Comparison of ENCODE assay signal across 16 cellular contexts in genomic region chr1:12573015-12573825, GRCh38. TPM values are rescaled to one million over a fixed set of nuclear protein-coding genes. Genes with fewer than 3 reads are reported as not detected.
A peak's percentile ranks its signal among the peaks of the same experiment; 100 is the strongest.
DNase-seq lines count a peak whose midpoint lies in the region; ATAC-seq, FAIRE-seq and TF ChIP-seq lines count a peak whose summit lies in the region.
"Had no signal": no experiment of that assay in that cellular context is flagged by ENCODE, and none has a peak within 500 bp of the region (broad histone marks: within the 10 kb centered on the region; RNA-seq: fewer than 3 reads in every experiment).

No MANE protein-coding gene starts in this region.

- POLR2A ChIA-PET in activated CD4-positive, alpha-beta T cell treated with anti-CD3 and anti-CD28 coated beads for 36 hours (lab: Charles Lee): no interaction called here
- POLR2A ChIA-PET in K562 (lab: Yijun Ruan, JAX): interaction anchor here (0.6 to 1.5 kb wide), 2 partner anchors 10 to 136 kb away, joined by 3 to 4 read pairs; no protein-coding TSS in a partner anchor
- POLR2A ChIA-PET in HepG2 (lab: Yijun Ruan, JAX): interaction anchor here (1.7 kb wide), 1 partner anchor 45 kb away, joined by 5 read pairs; the partner anchor contains the start of gene DHRS3

- H4K20me1 ChIP-seq in K562 (replicated peaks; ENCODE audit: control insufficient read depth, insufficient read depth, low read length) (no peaks in the 10 kb centered on the region), HepG2 (ENCODE audit: insufficient read depth, low read length) (no peaks in the 10 kb centered on the region)

- H3K4me3 Mint-ChIP-seq in activated CD4-positive, alpha-beta T cell treated with anti-CD3 and anti-CD28 coated beads for 36 hours: no peak overlapping the region
- H3K4me3 Mint-ChIP-seq: activated T-helper 17 cell treated with anti-CD3 and anti-CD28 coated beads, Interleukin-2, amount 50 U/mL, for 72 hours had no signal

- H3K36me3 Mint-ChIP-seq in activated CD4-positive, alpha-beta T cell treated with anti-CD3 and anti-CD28 coated beads for 36 hours (ENCODE audit: low read depth): peaks cover 27% of the 10 kb centered on the region

- TF ChIP-seq RAD21 in K562 (CRISPR knock-in tag; conservative IDR thresholded peaks at IDR 0.05 in 1 of 2, IDR thresholded peaks at IDR 0.05 in 1 of 2) (no peak), HepG2 (CRISPR knock-in tag; IDR thresholded peaks at IDR 0.05) (no peak)

- TF ChIP-seq EP300 in K562 (IDR thresholded peaks at IDR 0.05; ENCODE audit: low read length) (no peak), HepG2 (IDR thresholded peaks at IDR 0.05; ENCODE audit: low read depth in 2 of 2, low read length in 2 of 2) (no peak), HepG2 (CRISPR knock-in tag; IDR thresholded peaks at IDR 0.05; ENCODE audit: borderline replicate concordance) (no peak)

- H3K36me3 ChIP-seq in K562 (ENCODE audit: control insufficient read depth, insufficient read depth, low read length) (peaks cover 81% of the 10 kb centered on the region), HepG2 (replicated peaks in 1 of 2; ENCODE audit: control insufficient read depth in 1 of 2, insufficient read depth in 2 of 2, low read length in 2 of 2) (peaks cover 37 to 71% of the 10 kb centered on the region in 2 experiments), thyroid gland (peaks cover 55 to 78% of the 10 kb centered on the region in 2 donors)
- H3K36me3 ChIP-seq: SJSA1 had no signal

- BruUV-seq in K562 (replicated peaks; lab: Mats Ljungman, UMichigan) (no TSS peak), HepG2 (replicated peaks; lab: Mats Ljungman, UMichigan) (no TSS peak)

- no peaks in the 10 kb centered on the region for H3K27me3 Mint-ChIP-seq in activated CD4-positive, alpha-beta T cell treated with anti-CD3 and anti-CD28 coated beads for 36 hours
- H3K27me3 Mint-ChIP-seq: activated T-helper 17 cell treated with anti-CD3 and anti-CD28 coated beads, Interleukin-2, amount 50 U/mL, for 72 hours had no signal

- no peaks in the 10 kb centered on the region for H3K9me3 ChIP-seq in K562 (replicated peaks; ENCODE audit: control insufficient read depth, insufficient read depth, low read depth, low read length)
- no peaks in the 10 kb centered on the region for H3K9me3 ChIP-seq in HepG2 (ENCODE audit: low read length)
- H3K9me3 ChIP-seq in thyroid gland: no peaks in the 10 kb centered on the region
- H3K9me3 ChIP-seq: SJSA1 had no signal

- H3K4me1 ChIP-seq in K562 (replicated peaks in 1 of 2; ENCODE audit: control insufficient read depth in 2 of 2, insufficient read depth in 2 of 2, low read length in 2 of 2) (no peaks in the 10 kb centered on the region; a peak in 3 of 5 replicates), HepG2 (ENCODE audit: insufficient read depth, low read length) (no peaks in the 10 kb centered on the region), thyroid gland (peaks cover 0 to 8% of the 10 kb centered on the region in 2 donors)

- H3K27ac Mint-ChIP-seq in activated CD4-positive, alpha-beta T cell treated with anti-CD3 and anti-CD28 coated beads for 36 hours: peak overlapping the region; percentile 60
- H3K27ac Mint-ChIP-seq: activated T-helper 17 cell treated with anti-CD3 and anti-CD28 coated beads, Interleukin-2, amount 50 U/mL, for 72 hours had no signal

- FAIRE-seq in K562 (lab: Jason Lieb, UNC): no peak
- no peak for FAIRE-seq in HepG2 (lab: Jason Lieb, UNC)
- no peak for FAIRE-seq in D721Med (lab: Jason Lieb, UNC)

- no peaks in the 10 kb centered on the region for H3K9me3 Mint-ChIP-seq in activated CD4-positive, alpha-beta T cell treated with anti-CD3 and anti-CD28 coated beads for 36 hours (ENCODE audit: low read depth)
- H3K9me3 Mint-ChIP-seq: activated T-helper 17 cell treated with anti-CD3 and anti-CD28 coated beads, Interleukin-2, amount 50 U/mL, for 72 hours had no signal

- WGBS in K562 (ENCODE audit: insufficient coverage, low coverage, missing lambda C conversion rate): 87% methylated on average over 9 of the region's 9 CpGs
- 95% methylated on average over 9 of the region's 9 CpGs for WGBS in HepG2 (ENCODE audit: low lambda C conversion rate)
- 90 to 93% methylated on average over 9 of the region's 9 CpGs for WGBS in thyroid gland, 2 donors

- peaks cover 3% of the 10 kb centered on the region for H3K4me1 Mint-ChIP-seq in activated CD4-positive, alpha-beta T cell treated with anti-CD3 and anti-CD28 coated beads for 36 hours
- H3K4me1 Mint-ChIP-seq: activated T-helper 17 cell treated with anti-CD3 and anti-CD28 coated beads, Interleukin-2, amount 50 U/mL, for 72 hours had no signal

- no peak for TF ChIP-seq CTCF in K562 (IDR thresholded peaks at IDR 0.05 in 2 of 3, conservative IDR thresholded peaks at IDR 0.05 in 1 of 3; ENCODE audit: insufficient read depth in 2 of 3, low read depth in 1 of 3, low read length in 3 of 3)
- TF ChIP-seq CTCF in HepG2 (CRISPR knock-in tag; IDR thresholded peaks at IDR 0.05): no peak
- no peak for TF ChIP-seq CTCF in thyroid gland (IDR thresholded peaks at IDR 0.05)
- no peak for TF ChIP-seq CTCF in D721Med (IDR thresholded peaks at IDR 0.05; ENCODE audit: insufficient read depth, missing control alignments)

- H3K4me2 ChIP-seq in K562 (ENCODE audit: insufficient read depth, low read length) (no peak overlapping the region), HepG2 (ENCODE audit: low read depth, low read length) (no peak overlapping the region)

- H2AFZ ChIP-seq in K562 (ENCODE audit: low read depth, low read length): no peak overlapping the region
- H2AFZ ChIP-seq in HepG2 (ENCODE audit: low read length): no peak overlapping the region

- H3K9me1 ChIP-seq in K562 (ENCODE audit: control insufficient read depth, insufficient read depth, low read length): no peaks in the 10 kb centered on the region

- CTCF ChIA-PET in activated CD4-positive, alpha-beta T cell treated with anti-CD3 and anti-CD28 coated beads for 36 hours (lab: Charles Lee): interaction anchor here (0.6 to 0.9 kb wide), 2 partner anchors 22 to 28 kb away, joined by 3 read pairs; no protein-coding TSS in a partner anchor
- CTCF ChIA-PET in K562 (lab: Yijun Ruan, JAX; ENCODE audit: low intra/inter-chr PET ratio) (no interaction called here), HepG2 (lab: Yijun Ruan, JAX; ENCODE audit: low intra/inter-chr PET ratio, low total read pairs) (no interaction called here)

- no peak for ATAC-seq in activated CD4-positive, alpha-beta T cell treated with anti-CD3 and anti-CD28 coated beads for 36 hours
- ATAC-seq in K562 (no peak; the same call in 2 of the 3 replicates), HepG2 (no peak)

- TF ChIP-seq POLR2A in K562 (conservative IDR thresholded peaks at IDR 0.05) (no peak), HepG2 (IDR thresholded peaks at IDR 0.05; ENCODE audit: insufficient read depth in 1 of 2, low read depth in 2 of 2, low read length in 2 of 2) (no peak), thyroid gland (IDR thresholded peaks at IDR 0.05) (no peak)

- DNase-seq in activated CD4-positive, alpha-beta T cell treated with anti-CD3 and anti-CD28 coated beads for 36 hours: no peak
- no peak for DNase-seq in activated CD4-positive, alpha-beta T cell treated with anti-CD3 and anti-CD28 coated beads for 48 hours
- DNase-seq in K562 (ENCODE audit: extremely low read depth in 1 of 4, low spot score in 3 of 4) (no peak), HepG2 (ENCODE audit: low spot score) (no peak), thyroid gland (peak; percentile 52 to 61), D721Med (ENCODE audit: insufficient read length, low spot score) (no peak), epidermal melanocyte (ENCODE audit: insufficient read length, low spot score) (no peak)
- DNase-seq in activated CD4-positive, alpha-beta T cell treated with anti-CD3 and anti-CD28 coated beads, Interleukin-2, amount 50 U/mL, for 4 hours: no peak
- DNase-seq: activated CD4-positive, CD25-positive, alpha-beta regulatory T cell; central memory CD4-positive, alpha-beta T cell; NCI-H1417 treated with DMSO at 0.1 percent for 48 hours; NCI-H748 treated with DMSO at 0.1 percent for 48 hours; stimulated activated CD4-positive, alpha-beta T cell treated with anti-CD3 and anti-CD28 coated beads, Interleukin-4, amount 100 ng/mL, for 24 hours had no signal

- intact Hi-C loops in activated CD4-positive, alpha-beta T cell treated with anti-CD3 and anti-CD28 coated beads for 36 hours (cut with DNase I, micrococcal nuclease): no loop called here
- intact Hi-C loops in K562 (cut with micrococcal nuclease): no loop called here
- intact Hi-C loops in HepG2 (cut with micrococcal nuclease; ENCODE audit: unreplicated experiment): no loop called here
- intact Hi-C loops in thyroid gland (cut with DNase I): no loop called here

- H3K79me2 ChIP-seq in K562 (ENCODE audit: control insufficient read depth, insufficient read depth, low read length) (no peaks in the 10 kb centered on the region), HepG2 (ENCODE audit: insufficient read depth, low read length) (no peaks in the 10 kb centered on the region)

- H3K27me3 ChIP-seq in K562 (ENCODE audit: control insufficient read depth in 2 of 2, insufficient read depth in 2 of 2, low read length in 2 of 2): no peaks in the 10 kb centered on the region; a peak in 1 of 5 replicates
- H3K27me3 ChIP-seq in HepG2 (ENCODE audit: control insufficient read depth in 1 of 2, insufficient read depth in 2 of 2, low read length in 2 of 2): no peaks in the 10 kb centered on the region
- no peaks in the 10 kb centered on the region for H3K27me3 ChIP-seq in thyroid gland
- H3K27me3 ChIP-seq: SJSA1 had no signal

- H3K27ac ChIP-seq in K562 (ENCODE audit: extremely low read depth, low read depth, low read length) (peak overlapping the region; percentile 5; the same call in 1 of the 3 replicates), HepG2 (ENCODE audit: extremely low read length, insufficient read depth, low read length) (no peak overlapping the region), thyroid gland (peak overlapping the region in 2 of 3 donors; percentile 3 to 30)
- H3K27ac ChIP-seq: 22Rv1, SJSA1 had no signal

- no peak overlapping the region for H3K9ac ChIP-seq in K562 (ENCODE audit: insufficient read depth in 1 of 2, low read depth in 2 of 2, low read length in 2 of 2)
- no peak overlapping the region for H3K9ac ChIP-seq in HepG2 (ENCODE audit: insufficient read depth, low read depth, low read length)

- in situ Hi-C loops in K562 (cut with MboI): no loop called here
- in situ Hi-C loops in HepG2 (cut with HindIII; ENCODE audit: extremely low pct_ligation_motif_present, low pct_unique_long_range_greater_than_20kb): no loop called here

- no peak overlapping the region for H3K4me3 ChIP-seq in K562
- no peak overlapping the region for H3K4me3 ChIP-seq in HepG2 (replicated peaks in 1 of 3; ENCODE audit: insufficient read depth in 1 of 3, low read depth in 2 of 3, low read length in 3 of 3)
- H3K4me3 ChIP-seq in thyroid gland (replicated peaks in 1 of 3): no peak overlapping the region
- H3K4me3 ChIP-seq: SJSA1 had no signal

RNA-seq across cellular contexts. Expression of gene DHRS3, which starts 44.8 kb away (rescaled TPM):
- total RNA-seq in activated CD4-positive, alpha-beta T cell treated with anti-CD3 and anti-CD28 coated beads for 36 hours: 10 to 100 TPM; 33.3 to 34.6 TPM
- total RNA-seq in K562 (2011; cell fraction: chromatin; rRNA removed; ENCODE audit: low replicate concordance): 74.0 and 164 TPM in 2 replicates
- total RNA-seq in K562 (2011; cell fraction: nucleolus; rRNA removed): 181 and 211 TPM in 2 replicates
- total RNA-seq in K562 (2011; cell fraction: nucleoplasm; rRNA removed): 160 and 179 TPM in 2 replicates
- 62.3 and 67.3 TPM in 2 replicates for total RNA-seq in K562 (2014; rRNA removed)
- total RNA-seq in K562 (2014; rRNA removed; fragmentation: Illumina TruSeq; extraction: Trizol): 37.6 and 43.5 TPM in 2 replicates
- total RNA-seq in K562 (2015; rRNA removed; fragmentation: Illumina TruSeq; extraction: Trizol): 58.7 and 60.6 TPM in 2 replicates
- 109 and 116 TPM in 2 replicates for total RNA-seq in K562 (2021)
- 58.7 and 66.5 TPM in 2 replicates for polyA plus RNA-seq in K562 (2011; rRNA removed)
- 72.1 and 104 TPM in 2 replicates for polyA plus RNA-seq in K562 (2011; cell fraction: cytosol; rRNA removed)
- 71.2 and 105 TPM in 2 replicates for polyA plus RNA-seq in K562 (2011; cell fraction: nucleus; rRNA removed)
- polyA plus RNA-seq in K562 (2012): 35.6 and 41.5 TPM in 2 replicates
- 39.4 and 46.3 TPM in 2 replicates for polyA plus RNA-seq in K562 (2014; fragmentation: Illumina TruSeq; extraction: Trizol)
- 10 to 100 TPM; 21.0 to 80.0 TPM for polyA plus RNA-seq in K562 (2014; fragmentation: Nextera tagmentation; extraction: Ambion mirVana)
- 57.0 and 59.6 TPM in 2 replicates for polyA plus RNA-seq in K562 (2014; rRNA removed)
- 101 and 181 TPM in 2 replicates for polyA minus RNA-seq in K562 (2011; rRNA and poly(A)+ RNA removed)
- polyA minus RNA-seq in K562 (2011; cell fraction: cytosol; rRNA and poly(A)+ RNA removed): 117 and 156 TPM in 2 replicates
- 40.9 and 42.4 TPM in 2 replicates for polyA minus RNA-seq in K562 (2011; cell fraction: nucleus; rRNA and poly(A)+ RNA removed)
- 30.5 and 48.5 TPM in 2 replicates for total RNA-seq in HepG2 (2016; rRNA removed; fragmentation: Illumina TruSeq; extraction: Trizol)
- 25.5 and 27.3 TPM in 2 replicates for total RNA-seq in HepG2 (2016; cell fraction: cytosol; rRNA removed; fragmentation: Illumina TruSeq; extraction: Trizol; ENCODE audit: low read depth)
- 26.6 and 52.7 TPM in 2 replicates for total RNA-seq in HepG2 (2016; cell fraction: insoluble cytoplasmic fraction; rRNA removed; fragmentation: Illumina TruSeq; extraction: Trizol)
- total RNA-seq in HepG2 (2016; cell fraction: membrane; rRNA removed; fragmentation: Illumina TruSeq; extraction: Trizol): 29.7 and 30.7 TPM in 2 replicates
- 41.7 and 48.7 TPM in 2 replicates for total RNA-seq in HepG2 (2016; cell fraction: nucleus; rRNA removed; fragmentation: Illumina TruSeq; extraction: Trizol)
- polyA plus RNA-seq in HepG2 (2011; rRNA removed): 90.5 and 107 TPM in 2 replicates
- polyA plus RNA-seq in HepG2 (2011; cell fraction: cytosol; rRNA removed): 85.8 and 93.3 TPM in 2 replicates
- polyA plus RNA-seq in HepG2 (2011; cell fraction: nucleus; rRNA removed): 96.4 and 100 TPM in 2 replicates
- 60.3 and 66.6 TPM in 2 replicates for polyA plus RNA-seq in HepG2 (2012)
- 7.8 TPM in 2 replicates for polyA plus RNA-seq in HepG2 (2016; cell fraction: cytosol; fragmentation: Illumina TruSeq; extraction: Trizol; ENCODE audit: low read depth)
- polyA plus RNA-seq in HepG2 (2016; cell fraction: insoluble cytoplasmic fraction; fragmentation: Illumina TruSeq; extraction: Trizol; ENCODE audit: low read depth): 18.9 and 21.8 TPM in 2 replicates
- polyA plus RNA-seq in HepG2 (2016; cell fraction: membrane; fragmentation: Illumina TruSeq; extraction: Trizol; ENCODE audit: low read depth): 13.0 and 14.3 TPM in 2 replicates
- 64.9 and 66.2 TPM in 2 replicates for polyA plus RNA-seq in HepG2 (2016; cell fraction: nucleus; fragmentation: Illumina TruSeq; extraction: Trizol; ENCODE audit: insufficient read depth, low read depth)
- 17.4 and 446 TPM in 2 replicates for polyA minus RNA-seq in HepG2 (2011; rRNA and poly(A)+ RNA removed; ENCODE audit: low replicate concordance)
- polyA minus RNA-seq in HepG2 (2011; cell fraction: cytosol; rRNA and poly(A)+ RNA removed): 107 and 116 TPM in 2 replicates
- 65.1 and 73.6 TPM in 2 replicates for polyA minus RNA-seq in HepG2 (2011; cell fraction: nucleus; rRNA and poly(A)+ RNA removed)
- total RNA-seq in thyroid gland: 100 to 1,000 TPM; 181 to 304 (median 268) TPM

Comparison
In these comparisons a context has a peak if more than half of its experiments do, and no peak if none do; other contexts are left out.
1. DNase-seq: peak in thyroid gland (2 of 2); none in activated CD4-positive, alpha-beta T cell treated with anti-CD3 and anti-CD28 coated beads for 36 hours (single experiment), activated CD4-positive, alpha-beta T cell treated with anti-CD3 and anti-CD28 coated beads for 48 hours (single experiment), K562 (0 of 4), HepG2 (single experiment), D721Med (single experiment), epidermal melanocyte (single experiment) and activated CD4-positive, alpha-beta T cell treated with anti-CD3 and anti-CD28 coated beads, Interleukin-2, amount 50 U/mL, for 4 hours (0 of 2).